21 cellular contexts compared by ENCODE assay signal in the genomic region with DNA sequence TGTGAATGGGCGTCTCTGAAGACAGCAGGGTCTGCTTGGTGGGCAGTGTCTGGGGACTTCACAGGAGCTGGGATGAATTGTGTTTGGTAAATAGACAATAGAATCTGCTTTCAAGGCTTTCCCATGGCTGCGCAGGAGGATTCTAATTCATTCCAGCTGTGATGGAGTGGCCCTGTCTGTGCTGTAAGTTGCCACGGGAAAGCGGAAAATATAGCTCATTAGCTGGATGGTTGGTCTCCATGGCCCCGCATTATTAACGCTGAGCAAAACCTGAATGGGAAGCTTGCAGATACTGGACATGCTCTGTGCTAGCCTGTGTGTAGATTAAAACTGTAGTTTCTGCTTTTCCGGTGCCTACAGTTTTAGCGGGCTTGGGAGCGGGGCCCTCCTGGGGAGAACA. TPM values are rescaled to one million over a fixed set of nuclear protein-coding genes. Genes with fewer than 3 reads are reported as not detected.
"Had no signal": no experiment of that assay in that cellular context is flagged by ENCODE, and none has a peak within 500 bp of the region (broad histone marks: within the 10 kb centered on the region; RNA-seq: fewer than 3 reads in every experiment).

No MANE protein-coding gene starts in this region.

- H3K4me1 ChIP-seq: adrenal gland, colonic mucosa, SJCRH30, upper lobe of right lung had no signal

- H3K4me3 Mint-ChIP-seq: activated T-cell treated with anti-CD3 and anti-CD28 coated beads, Interleukin-2, amount 50 U/mL, for 4 hours; immature natural killer cell; natural killer cell had no signal

- H3K27ac Mint-ChIP-seq: progenitor cell of endocrine pancreas had no signal

- H3K27ac ChIP-seq: adrenal gland, colonic mucosa, SJCRH30, skin epidermis, upper lobe of right lung had no signal

- H3K27me3 ChIP-seq: adrenal gland, colonic mucosa, SJCRH30, upper lobe of right lung had no signal

- ATAC-seq: activated T-cell treated with anti-CD3 and anti-CD28 coated beads, Interleukin-2, amount 50 U/mL, for 4 hours; natural killer cell; right cardiac atrium; upper lobe of right lung had no signal

- H3K4me3 ChIP-seq: adrenal gland, colonic mucosa, SJCRH30, skin epidermis, upper lobe of right lung had no signal

- DNase-seq: activated CD4-positive, alpha-beta T cell treated with anti-CD3 and anti-CD28 coated beads, Interleukin-2, amount 50 U/mL, for 1 hour; activated CD4-positive, CD25-positive, alpha-beta regulatory T cell; activated gamma-delta T cell; activated T-cell treated with anti-CD3 and anti-CD28 coated beads, Interleukin-2, amount 50 U/mL, for 4 hours; adrenal gland; caudate nucleus; colonic mucosa; effector CD8-positive, alpha-beta T cell; foreskin melanocyte; immature natural killer cell; mesendoderm; natural killer cell; right cardiac atrium; SJCRH30; stimulated activated CD4-positive, alpha-beta T cell treated with anti-CD3 and anti-CD28 coated beads, Interleukin-4, amount 100 ng/mL, for 24 hours; stimulated activated naive CD4-positive, alpha-beta T cell treated with Interleukin-2 at 50 U/mL for 16 hours; upper lobe of right lung had no signal

- H3K27me3 Mint-ChIP-seq: progenitor cell of endocrine pancreas had no signal

- H3K9me3 Mint-ChIP-seq: activated T-cell treated with anti-CD3 and anti-CD28 coated beads, Interleukin-2, amount 50 U/mL, for 4 hours; immature natural killer cell; natural killer cell had no signal

- H3K9me3 ChIP-seq: adrenal gland, colonic mucosa, SJCRH30, upper lobe of right lung had no signal

RNA-seq across cellular contexts. Expression of a gene that starts 15.6 kb away (rescaled TPM):
- total RNA-seq: activated T-cell treated with anti-CD3 and anti-CD28 coated beads, Interleukin-2, amount 50 U/mL, for 4 hours; fibroblast of lung; progenitor cell of endocrine pancreas; SJCRH30; temporal lobe; upper lobe of right lung had no signal
- polyA plus RNA-seq: immature natural killer cell had no signal
